Comparison of ENCODE assay signal across 1 cellular context in genomic region chr19:11090264-11091032, GRCh38.
TF ChIP-seq lines count a peak whose summit lies in the region.

No MANE protein-coding gene starts in this region.

TF ChIP-seq in WTC11, 78 proteins besides CTCF, POLR2A, EP300 and RAD21 (continued from another document):
- TF ChIP-seq, protein P1, sequence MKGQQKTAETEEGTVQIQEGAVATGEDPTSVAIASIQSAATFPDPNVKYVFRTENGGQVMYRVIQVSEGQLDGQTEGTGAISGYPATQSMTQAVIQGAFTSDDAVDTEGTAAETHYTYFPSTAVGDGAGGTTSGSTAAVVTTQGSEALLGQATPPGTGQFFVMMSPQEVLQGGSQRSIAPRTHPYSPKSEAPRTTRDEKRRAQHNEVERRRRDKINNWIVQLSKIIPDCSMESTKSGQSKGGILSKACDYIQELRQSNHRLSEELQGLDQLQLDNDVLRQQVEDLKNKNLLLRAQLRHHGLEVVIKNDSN (CRISPR knock-in tag; IDR thresholded peaks at IDR 0.05), result no peak
- TF ChIP-seq CREB1 (CRISPR knock-in tag; IDR thresholded peaks at IDR 0.05), result no peak
- no peak for TF ChIP-seq SMAD4 (CRISPR knock-in tag; IDR thresholded peaks at IDR 0.05)
- TF ChIP-seq TEAD4 (CRISPR knock-in tag; IDR thresholded peaks at IDR 0.05), result no peak
- no peak for TF ChIP-seq ATF2 (CRISPR knock-in tag; IDR thresholded peaks at IDR 0.05; ENCODE audit: borderline replicate concordance, low read depth)
- no peak for TF ChIP-seq ZNF317 (CRISPR knock-in tag; IDR thresholded peaks at IDR 0.05; ENCODE audit: borderline replicate concordance, low read depth)
- TF ChIP-seq USF2 (CRISPR knock-in tag; IDR thresholded peaks at IDR 0.05), result no peak; the same call in 1 of the 2 replicates
- TF ChIP-seq ELF4 (CRISPR knock-in tag; IDR thresholded peaks at IDR 0.05; ENCODE audit: low read depth), result no peak
- TF ChIP-seq IRF2 (CRISPR knock-in tag; IDR thresholded peaks at IDR 0.05; ENCODE audit: borderline replicate concordance, low read depth), result no peak
- TF ChIP-seq SP1 (CRISPR knock-in tag; conservative IDR thresholded peaks at IDR 0.05), result peak; percentile 95
- no peak for TF ChIP-seq ESRRA (CRISPR knock-in tag; IDR thresholded peaks at IDR 0.05; ENCODE audit: borderline replicate concordance)
- no peak for TF ChIP-seq NR3C1 (CRISPR knock-in tag; conservative IDR thresholded peaks at IDR 0.05; ENCODE audit: low read depth)
- TF ChIP-seq ZBTB21 (CRISPR knock-in tag; IDR thresholded peaks at IDR 0.05; ENCODE audit: borderline replicate concordance), result no peak
- no peak for TF ChIP-seq MYBL2 (CRISPR knock-in tag; IDR thresholded peaks at IDR 0.05)
- peak; percentile 49; the same call in 1 of the 2 replicates for TF ChIP-seq CREM (CRISPR knock-in tag; IDR thresholded peaks at IDR 0.05)
- peak; percentile 80 for TF ChIP-seq NFYB (CRISPR knock-in tag; conservative IDR thresholded peaks at IDR 0.05; ENCODE audit: low read depth)
- TF ChIP-seq JUN (CRISPR knock-in tag; IDR thresholded peaks at IDR 0.05), result no peak
- TF ChIP-seq, protein P2, sequence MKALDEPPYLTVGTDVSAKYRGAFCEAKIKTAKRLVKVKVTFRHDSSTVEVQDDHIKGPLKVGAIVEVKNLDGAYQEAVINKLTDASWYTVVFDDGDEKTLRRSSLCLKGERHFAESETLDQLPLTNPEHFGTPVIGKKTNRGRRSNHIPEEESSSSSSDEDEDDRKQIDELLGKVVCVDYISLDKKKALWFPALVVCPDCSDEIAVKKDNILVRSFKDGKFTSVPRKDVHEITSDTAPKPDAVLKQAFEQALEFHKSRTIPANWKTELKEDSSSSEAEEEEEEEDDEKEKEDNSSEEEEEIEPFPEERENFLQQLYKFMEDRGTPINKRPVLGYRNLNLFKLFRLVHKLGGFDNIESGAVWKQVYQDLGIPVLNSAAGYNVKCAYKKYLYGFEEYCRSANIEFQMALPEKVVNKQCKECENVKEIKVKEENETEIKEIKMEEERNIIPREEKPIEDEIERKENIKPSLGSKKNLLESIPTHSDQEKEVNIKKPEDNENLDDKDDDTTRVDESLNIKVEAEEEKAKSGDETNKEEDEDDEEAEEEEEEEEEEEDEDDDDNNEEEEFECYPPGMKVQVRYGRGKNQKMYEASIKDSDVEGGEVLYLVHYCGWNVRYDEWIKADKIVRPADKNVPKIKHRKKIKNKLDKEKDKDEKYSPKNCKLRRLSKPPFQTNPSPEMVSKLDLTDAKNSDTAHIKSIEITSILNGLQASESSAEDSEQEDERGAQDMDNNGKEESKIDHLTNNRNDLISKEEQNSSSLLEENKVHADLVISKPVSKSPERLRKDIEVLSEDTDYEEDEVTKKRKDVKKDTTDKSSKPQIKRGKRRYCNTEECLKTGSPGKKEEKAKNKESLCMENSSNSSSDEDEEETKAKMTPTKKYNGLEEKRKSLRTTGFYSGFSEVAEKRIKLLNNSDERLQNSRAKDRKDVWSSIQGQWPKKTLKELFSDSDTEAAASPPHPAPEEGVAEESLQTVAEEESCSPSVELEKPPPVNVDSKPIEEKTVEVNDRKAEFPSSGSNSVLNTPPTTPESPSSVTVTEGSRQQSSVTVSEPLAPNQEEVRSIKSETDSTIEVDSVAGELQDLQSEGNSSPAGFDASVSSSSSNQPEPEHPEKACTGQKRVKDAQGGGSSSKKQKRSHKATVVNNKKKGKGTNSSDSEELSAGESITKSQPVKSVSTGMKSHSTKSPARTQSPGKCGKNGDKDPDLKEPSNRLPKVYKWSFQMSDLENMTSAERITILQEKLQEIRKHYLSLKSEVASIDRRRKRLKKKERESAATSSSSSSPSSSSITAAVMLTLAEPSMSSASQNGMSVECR (CRISPR knock-in tag; IDR thresholded peaks at IDR 0.05; ENCODE audit: borderline replicate concordance), result peak; percentile 68; the same call in 1 of the 2 replicates
- no peak for TF ChIP-seq STAT6 (CRISPR knock-in tag; conservative IDR thresholded peaks at IDR 0.05; ENCODE audit: low read depth)
- TF ChIP-seq OVOL2 (CRISPR knock-in tag; IDR thresholded peaks at IDR 0.05; ENCODE audit: borderline replicate concordance), result no peak
- TF ChIP-seq E2F4 (CRISPR knock-in tag; IDR thresholded peaks at IDR 0.05; ENCODE audit: borderline replicate concordance, low read depth), result no peak
- TF ChIP-seq ZNF416 (CRISPR knock-in tag; IDR thresholded peaks at IDR 0.05), result peak; percentile 84; the same call in 1 of the 2 replicates
- TF ChIP-seq MXD4 (CRISPR knock-in tag; IDR thresholded peaks at IDR 0.05; ENCODE audit: borderline replicate concordance), result no peak
- TF ChIP-seq ZNF396 (CRISPR knock-in tag; IDR thresholded peaks at IDR 0.05; ENCODE audit: borderline replicate concordance), result no peak
- no peak for TF ChIP-seq E2F1 (CRISPR knock-in tag; IDR thresholded peaks at IDR 0.05)
- TF ChIP-seq ZNF263 (CRISPR knock-in tag; IDR thresholded peaks at IDR 0.05; ENCODE audit: low read depth), result peak; percentile 49; the same call in 1 of the 2 replicates
- TF ChIP-seq ZNF121 (CRISPR knock-in tag; IDR thresholded peaks at IDR 0.05), result no peak
- TF ChIP-seq, protein P3, sequence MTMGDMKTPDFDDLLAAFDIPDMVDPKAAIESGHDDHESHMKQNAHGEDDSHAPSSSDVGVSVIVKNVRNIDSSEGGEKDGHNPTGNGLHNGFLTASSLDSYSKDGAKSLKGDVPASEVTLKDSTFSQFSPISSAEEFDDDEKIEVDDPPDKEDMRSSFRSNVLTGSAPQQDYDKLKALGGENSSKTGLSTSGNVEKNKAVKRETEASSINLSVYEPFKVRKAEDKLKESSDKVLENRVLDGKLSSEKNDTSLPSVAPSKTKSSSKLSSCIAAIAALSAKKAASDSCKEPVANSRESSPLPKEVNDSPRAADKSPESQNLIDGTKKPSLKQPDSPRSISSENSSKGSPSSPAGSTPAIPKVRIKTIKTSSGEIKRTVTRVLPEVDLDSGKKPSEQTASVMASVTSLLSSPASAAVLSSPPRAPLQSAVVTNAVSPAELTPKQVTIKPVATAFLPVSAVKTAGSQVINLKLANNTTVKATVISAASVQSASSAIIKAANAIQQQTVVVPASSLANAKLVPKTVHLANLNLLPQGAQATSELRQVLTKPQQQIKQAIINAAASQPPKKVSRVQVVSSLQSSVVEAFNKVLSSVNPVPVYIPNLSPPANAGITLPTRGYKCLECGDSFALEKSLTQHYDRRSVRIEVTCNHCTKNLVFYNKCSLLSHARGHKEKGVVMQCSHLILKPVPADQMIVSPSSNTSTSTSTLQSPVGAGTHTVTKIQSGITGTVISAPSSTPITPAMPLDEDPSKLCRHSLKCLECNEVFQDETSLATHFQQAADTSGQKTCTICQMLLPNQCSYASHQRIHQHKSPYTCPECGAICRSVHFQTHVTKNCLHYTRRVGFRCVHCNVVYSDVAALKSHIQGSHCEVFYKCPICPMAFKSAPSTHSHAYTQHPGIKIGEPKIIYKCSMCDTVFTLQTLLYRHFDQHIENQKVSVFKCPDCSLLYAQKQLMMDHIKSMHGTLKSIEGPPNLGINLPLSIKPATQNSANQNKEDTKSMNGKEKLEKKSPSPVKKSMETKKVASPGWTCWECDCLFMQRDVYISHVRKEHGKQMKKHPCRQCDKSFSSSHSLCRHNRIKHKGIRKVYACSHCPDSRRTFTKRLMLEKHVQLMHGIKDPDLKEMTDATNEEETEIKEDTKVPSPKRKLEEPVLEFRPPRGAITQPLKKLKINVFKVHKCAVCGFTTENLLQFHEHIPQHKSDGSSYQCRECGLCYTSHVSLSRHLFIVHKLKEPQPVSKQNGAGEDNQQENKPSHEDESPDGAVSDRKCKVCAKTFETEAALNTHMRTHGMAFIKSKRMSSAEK (CRISPR knock-in tag; IDR thresholded peaks at IDR 0.05; ENCODE audit: borderline replicate concordance), result no peak
- no peak for TF ChIP-seq ATF1 (CRISPR knock-in tag; IDR thresholded peaks at IDR 0.05)
- no peak for TF ChIP-seq CBFB (CRISPR knock-in tag; IDR thresholded peaks at IDR 0.05; ENCODE audit: low read depth)
- no peak for TF ChIP-seq ZNF281 (CRISPR knock-in tag; IDR thresholded peaks at IDR 0.05)
